31 cellular contexts compared by ENCODE assay signal in genomic region chr3:44918581-44918980, GRCh38. TPM values are rescaled to one million over a fixed set of nuclear protein-coding genes. Genes with fewer than 3 reads are reported as not detected.
"Had no signal": no experiment of that assay in that cellular context is flagged by ENCODE, and none has a peak within 500 bp of the region (broad histone marks: within the 10 kb centered on the region; RNA-seq: fewer than 3 reads in every experiment).

No MANE protein-coding gene starts in this region.

- ATAC-seq: activated CD4-positive, CD25-positive, alpha-beta regulatory T cell treated with anti-CD3 and anti-CD28 coated beads, Interleukin-2, amount 50 U/mL, for 24 hours; naive thymus-derived CD8-positive, alpha-beta T cell; psoas muscle had no signal

- H3K9me3 ChIP-seq: ascending aorta, psoas muscle, testis, transverse colon had no signal

- H3K79me2 ChIP-seq: parathyroid adenoma had no signal

- FAIRE-seq: endothelial cell of umbilical vein had no signal

- H3K4me1 ChIP-seq: ascending aorta, psoas muscle, transverse colon had no signal

- H3K36me3 ChIP-seq: cardiac muscle cell, WERI-Rb-1 had no signal

- H3K27me3 ChIP-seq: ascending aorta, cardiac muscle cell, dorsolateral prefrontal cortex, testis, transverse colon had no signal

- H3K9ac ChIP-seq: parathyroid adenoma had no signal

- H3K27ac ChIP-seq: ascending aorta, cardiac muscle cell, coronary artery, parathyroid adenoma, psoas muscle, testis, transverse colon, WERI-Rb-1 had no signal

- DNase-seq: activated CD4-positive, alpha-beta T cell treated with anti-CD3 and anti-CD28 coated beads for 48 hours; activated CD4-positive, alpha-beta T cell treated with anti-CD3 and anti-CD28 coated beads, Interleukin-2, amount 50 U/mL, for 48 hours; activated CD8-positive, alpha-beta memory T cell treated with anti-CD3 and anti-CD28 coated beads for 24 hours; activated gamma-delta T cell; activated naive CD4-positive, alpha-beta T cell treated with anti-CD3 and anti-CD28 coated beads, Interleukin-2, amount 10 ng/mL, durations not matched to agents 7 days and 5 days; activated naive CD8-positive, alpha-beta T cell treated with anti-CD3 and anti-CD28 coated beads, Interleukin-2, amount 10 ng/mL, durations not matched to agents 7 days and 5 days; cerebellar nuclear complex; dorsolateral prefrontal cortex; effector memory CD4-positive, alpha-beta T cell; foreskin fibroblast; head of caudate nucleus; hypothalamus; midbrain; occipital lobe; psoas muscle; stimulated activated naive CD4-positive, alpha-beta T cell treated with Interleukin-2 at 50 U/mL for 16 hours; T1000; testis; transverse colon; WERI-Rb-1 had no signal

- H2AFZ ChIP-seq: parathyroid adenoma had no signal

- H3K4me3 ChIP-seq: ascending aorta, cardiac muscle cell, coronary artery, dorsolateral prefrontal cortex, psoas muscle, testis, transverse colon had no signal

RNA-seq across cellular contexts. Expression of gene TGM4, which starts 44.2 kb away (rescaled TPM):
- total RNA-seq: activated naive CD8-positive, alpha-beta T cell treated with anti-CD3 and anti-CD28 coated beads, Interleukin-2, amount 10 ng/mL, durations not matched to agents 7 days and 5 days; ascending aorta; cardiac muscle cell; kidney epithelial cell; naive thymus-derived CD8-positive, alpha-beta T cell; neural crest cell; occipital lobe; psoas muscle; transverse colon; urinary bladder had no signal
- polyA plus RNA-seq: esophagus, psoas muscle, urinary bladder had no signal

RNA-seq across cellular contexts. Expression of gene TMEM42, which starts 56.9 kb away (rescaled TPM):
- total RNA-seq: ascending aorta had no signal
